ENCODE assay signal across 8 cellular contexts in genomic region chr14:104985675-104986486, GRCh38. TPM values are rescaled to one million over a fixed set of nuclear protein-coding genes. Genes with fewer than 3 reads are reported as not detected.
DNase-seq lines count a peak whose midpoint lies in the region; ATAC-seq lines count a peak whose summit lies in the region.

Gene CLBA1 (plus strand): TSS chr14:104985788. CDS start chr14:104986432, 644 bp downstream.

- DNase-seq in ACHN = peak; percentile 89
- peak; percentile 83 for DNase-seq in NCI-H2196 (lab: John Stamatoyannopoulos, UW; ENCODE audit: unreplicated experiment)
- DNase-seq in activated CD4-positive, CD25-positive, alpha-beta regulatory T cell (lab: John Stamatoyannopoulos, UW) = peak; percentile 75 to 87 (median 80)
- peak; percentile 99 for DNase-seq in cerebellum (ENCODE audit: low spot score)
- peak; percentile 93 for DNase-seq in kidney tubule cell (ENCODE audit: low spot score)
- peak; percentile 72 to 84 for DNase-seq in stimulated activated CD4-positive, alpha-beta T cell treated with anti-CD3 and anti-CD28 coated beads, Interleukin-15, amount 100 ng/mL, for 48 hours (ENCODE audit: low read depth in 2 of 2)

- in situ Hi-C loops in ACHN (cut with HindIII; ENCODE audit: low pct_ligation_motif_present, low pct_unique_long_range_greater_than_20kb, low sequenced_read_pairs) = no loop called here

- ATAC-seq in GM18519 (IDR thresholded peaks at IDR 0.05; ENCODE audit: low FRiP score, unreplicated experiment) (peak; percentile 87), HG03064 (IDR thresholded peaks at IDR 0.05; ENCODE audit: low read depth, unreplicated experiment) (peak; percentile 94)

RNA-seq across cellular contexts. Expression of gene CLBA1, which starts in this region (rescaled TPM):
- total RNA-seq in cerebellum = 7.5 TPM

Comparison
In these comparisons a context has a peak if more than half of its experiments do, and no peak if none do; other contexts are left out.
1. Peak in every context shown above with its lines: DNase-seq and ATAC-seq.